10 cellular contexts compared by ENCODE assay signal in genomic region chr17:1931759-1932579, GRCh38.
A peak's percentile ranks its signal among the peaks of the same experiment; 100 is the strongest.
DNase-seq lines count a peak whose midpoint lies in the region; ATAC-seq and TF ChIP-seq lines count a peak whose summit lies in the region.
"Had no signal": no experiment of that assay in that cellular context is flagged by ENCODE, and none has a peak within 500 bp of the region (broad histone marks: within the 10 kb centered on the region; RNA-seq: fewer than 3 reads in every experiment).

No MANE protein-coding gene starts in this region.

- TF ChIP-seq CTCF in astrocyte of the spinal cord (IDR thresholded peaks at IDR 0.05; ENCODE audit: low read depth, low read length), result no peak
- TF ChIP-seq CTCF in upper lobe of left lung (IDR thresholded peaks at IDR 0.05), result no peak

- peaks cover 0 to 12% (median 4%) of the 10 kb centered on the region in 4 donors for H3K4me1 ChIP-seq in upper lobe of left lung

- TF ChIP-seq EP300 in upper lobe of left lung (IDR thresholded peaks at IDR 0.05), result no peak

- WGBS in upper lobe of left lung, 2 donors, result 47 to 53% methylated on average over 22 to 28 of the region's 28 CpGs

- H3K9me3 ChIP-seq in upper lobe of left lung, result no peaks in the 10 kb centered on the region

- H3K27me3 ChIP-seq in upper lobe of left lung, result no peaks in the 10 kb centered on the region

- no peak for TF ChIP-seq POLR2A in upper lobe of left lung (IDR thresholded peaks at IDR 0.05)

- ATAC-seq in upper lobe of left lung (ENCODE audit: low FRiP score in 2 of 2), result peak in 1 of 2 donors; percentile 74
- ATAC-seq: Panc1 had no signal

- in situ Hi-C loops in astrocyte of the spinal cord (cut with HindIII; ENCODE audit: low sequenced_read_pairs), result no loop called here

- POLR2A ChIA-PET in HEK293T (lab: Yijun Ruan, JAX), result no interaction called here

- no peak overlapping the region for H3K4me3 ChIP-seq in astrocyte of the spinal cord (ENCODE audit: low read depth, low read length)
- no peak overlapping the region for H3K4me3 ChIP-seq in upper lobe of left lung

- H3K36me3 ChIP-seq in upper lobe of left lung, result no peaks in the 10 kb centered on the region

- peak; percentile 3 for DNase-seq in NCI-H510A treated with DMSO at 0.1 percent for 48 hours (lab: John Stamatoyannopoulos, UW)
- DNase-seq in NCI-H510A (lab: John Stamatoyannopoulos, UW), result no peak
- peak; percentile 31 for DNase-seq in astrocyte of the spinal cord (ENCODE audit: low read depth, low spot score)
- DNase-seq in kidney tubule cell (ENCODE audit: low spot score), result peak; percentile 64
- peak; percentile 32 to 79 for DNase-seq in upper lobe of left lung
- DNase-seq in NOMO-1 treated with dmso at 0.1 percent for 144 hours (lab: John Stamatoyannopoulos, UW; ENCODE audit: unreplicated experiment), result no peak
- no peak for DNase-seq in mucosa of gallbladder (ENCODE audit: low spot score)
- DNase-seq in HEK293T (ENCODE audit: extremely low spot score), result no peak
- DNase-seq: foreskin melanocyte had no signal

- no peak overlapping the region for H3K27ac ChIP-seq in upper lobe of left lung

- CTCF ChIA-PET in HEK293T (lab: Yijun Ruan, JAX), result interaction anchor here (1.2 kb wide), 1 partner anchor 23 kb away, joined by 5 read pairs; no protein-coding TSS in a partner anchor

TF ChIP-seq in HEK293T, 16 proteins besides CTCF, POLR2A, EP300 and RAD21:
- no peak for TF ChIP-seq NFRKB (IDR thresholded peaks at IDR 0.05)
- no peak for TF ChIP-seq L3MBTL2 (conservative IDR thresholded peaks at IDR 0.05)
- no peak for TF ChIP-seq CTBP1 (IDR thresholded peaks at IDR 0.05; ENCODE audit: borderline replicate concordance)
- no peak for TF ChIP-seq PKNOX1 (IDR thresholded peaks at IDR 0.05)
- TF ChIP-seq BHLHE40 (IDR thresholded peaks at IDR 0.05; ENCODE audit: borderline replicate concordance), result no peak
- no peak for TF ChIP-seq SUZ12 (IDR thresholded peaks at IDR 0.05)
- TF ChIP-seq HDGF (IDR thresholded peaks at IDR 0.05; ENCODE audit: borderline replicate concordance), result no peak
- no peak for TF ChIP-seq FOXK2 (IDR thresholded peaks at IDR 0.05)
- no peak for TF ChIP-seq FOXM1 (IDR thresholded peaks at IDR 0.05; ENCODE audit: borderline replicate concordance)
- TF ChIP-seq LEF1 (IDR thresholded peaks at IDR 0.05; ENCODE audit: borderline replicate concordance), result no peak
- no peak for TF ChIP-seq SP1 (IDR thresholded peaks at IDR 0.05)
- TF ChIP-seq TARDBP (IDR thresholded peaks at IDR 0.05), result no peak
- no peak for TF ChIP-seq ARNT (IDR thresholded peaks at IDR 0.05)
- no peak for TF ChIP-seq ZNF384 (IDR thresholded peaks at IDR 0.05)
- no peak for TF ChIP-seq FOXA1 (IDR thresholded peaks at IDR 0.05)
- no peak for TF ChIP-seq ELF4 (IDR thresholded peaks at IDR 0.05)

Comparison
In these comparisons a context has a peak if more than half of its experiments do, and no peak if none do; other contexts are left out.
1. DNase-seq: peak in NCI-H510A treated with DMSO at 0.1 percent for 48 hours (single experiment), astrocyte of the spinal cord (single experiment), kidney tubule cell (single experiment) and upper lobe of left lung (2 of 2); none in NCI-H510A (single experiment), NOMO-1 treated with dmso at 0.1 percent for 144 hours (single experiment), mucosa of gallbladder (single experiment) and HEK293T (single experiment).